In the genomic region with DNA sequence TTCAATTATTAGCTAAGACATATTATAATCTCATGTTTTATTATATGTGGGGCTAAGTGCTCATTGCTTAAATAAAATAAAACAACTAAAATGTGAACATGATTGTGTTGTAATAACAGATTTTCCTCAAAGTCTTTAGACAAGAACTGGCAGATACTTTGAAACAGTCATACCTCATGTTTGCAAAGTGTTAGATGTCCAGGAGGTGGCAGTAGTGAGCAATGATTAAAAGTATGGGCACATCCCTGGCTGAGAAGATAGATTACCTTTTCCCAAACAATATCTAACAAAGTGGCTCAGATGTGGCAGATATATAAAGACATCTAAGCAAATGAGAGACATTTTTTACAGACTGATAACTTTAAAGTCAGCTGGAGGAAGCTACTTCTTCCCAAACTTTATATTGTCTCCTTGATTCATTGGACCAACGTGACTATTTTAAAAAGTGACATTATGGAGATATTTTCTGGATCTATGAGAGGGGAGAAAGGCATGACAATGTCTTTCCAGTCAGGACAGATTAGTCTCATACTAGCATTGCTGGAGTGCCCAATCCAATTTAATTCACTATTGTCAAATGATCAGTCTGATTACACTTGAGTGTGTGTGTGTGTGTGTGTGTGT, we compare ENCODE assay signal across 8 cellular contexts.
A peak's percentile ranks its signal among the peaks of the same experiment; 100 is the strongest.
DNase-seq lines count a peak whose midpoint lies in the region; ATAC-seq, FAIRE-seq and TF ChIP-seq lines count a peak whose summit lies in the region.

No MANE protein-coding gene starts in this region.

- TF ChIP-seq CTCF in D721Med (IDR thresholded peaks at IDR 0.05; ENCODE audit: insufficient read depth, missing control alignments) = peak; percentile 66
- peak; percentile 66 for TF ChIP-seq CTCF in OCI-LY3 (IDR thresholded peaks at IDR 0.05; ENCODE audit: low read depth, low read length)
- TF ChIP-seq CTCF in astrocyte (IDR thresholded peaks at IDR 0.05; ENCODE audit: insufficient read depth, low read depth, low read length) = peak; percentile 85
- peak; percentile 52 for TF ChIP-seq CTCF in kidney (IDR thresholded peaks at IDR 0.05; ENCODE audit: borderline replicate concordance, extremely low read depth, insufficient read depth)

- no peaks in the 10 kb centered on the region for H3K9me3 ChIP-seq in OCI-LY3 (ENCODE audit: insufficient read depth, low read length)
- no peaks in the 10 kb centered on the region for H3K9me3 ChIP-seq in astrocyte (ENCODE audit: insufficient read depth, low read depth, low read length)
- H3K9me3 ChIP-seq in kidney (ENCODE audit: control insufficient read depth in 1 of 2, low read length in 2 of 2) = no peaks in the 10 kb centered on the region
- H3K9me3 ChIP-seq in aorta (ENCODE audit: control insufficient read depth, low read length) = no peaks in the 10 kb centered on the region

- no peak overlapping the region for H2AFZ ChIP-seq in OCI-LY3 (ENCODE audit: low read depth, low read length)
- no peak overlapping the region for H2AFZ ChIP-seq in astrocyte (ENCODE audit: low read depth, low read length)

- no peak overlapping the region for H3K4me3 Mint-ChIP-seq in astrocyte (ENCODE audit: unreplicated experiment)
- no peak overlapping the region for H3K4me3 Mint-ChIP-seq in stimulated activated naive B cell treated with anti-CD40 and anti-IgM and Interleukin-4, amounts not matched to agents 10 μg/mL and 1 μg/mL and 100 μg/mL, for 72 hours

- no peak overlapping the region for H3K27ac Mint-ChIP-seq in astrocyte (ENCODE audit: unreplicated experiment)
- no peak overlapping the region for H3K27ac Mint-ChIP-seq in stimulated activated naive B cell treated with anti-CD40 and anti-IgM and Interleukin-4, amounts not matched to agents 10 μg/mL and 1 μg/mL and 100 μg/mL, for 72 hours

- H3K27ac ChIP-seq in OCI-LY3 (ENCODE audit: low read length) = no peak overlapping the region
- H3K27ac ChIP-seq in astrocyte (ENCODE audit: low read depth, low read length) = no peak overlapping the region
- no peak overlapping the region for H3K27ac ChIP-seq in kidney (ENCODE audit: low read depth in 2 of 2, low read length in 2 of 2)
- no peak overlapping the region for H3K27ac ChIP-seq in aorta (ENCODE audit: low read depth in 1 of 2, low read length in 2 of 2)

- H3K36me3 Mint-ChIP-seq in astrocyte (ENCODE audit: low read depth, unreplicated experiment) = no peaks in the 10 kb centered on the region
- no peaks in the 10 kb centered on the region for H3K36me3 Mint-ChIP-seq in stimulated activated naive B cell treated with anti-CD40 and anti-IgM and Interleukin-4, amounts not matched to agents 10 μg/mL and 1 μg/mL and 100 μg/mL, for 72 hours

- H4K20me1 ChIP-seq in OCI-LY3 (ENCODE audit: insufficient read depth, low read length) (no peaks in the 10 kb centered on the region), astrocyte (ENCODE audit: insufficient read depth, low read length) (no peaks in the 10 kb centered on the region)

- H3K4me3 ChIP-seq in OCI-LY3 (ENCODE audit: low read length) = no peak overlapping the region
- H3K4me3 ChIP-seq in astrocyte (ENCODE audit: insufficient read depth, low read depth, low read length) = no peak overlapping the region
- H3K4me3 ChIP-seq in kidney (ENCODE audit: low read length in 2 of 2) = no peak overlapping the region
- no peak overlapping the region for H3K4me3 ChIP-seq in aorta (ENCODE audit: low read length in 2 of 2)

- H3K27me3 ChIP-seq in OCI-LY3 (ENCODE audit: low read depth, low read length) (no peaks in the 10 kb centered on the region), astrocyte (ENCODE audit: insufficient read depth, low read length) (no peaks in the 10 kb centered on the region), aorta (ENCODE audit: control insufficient read depth in 1 of 2, insufficient read depth in 2 of 2, low read length in 1 of 2) (no peaks in the 10 kb centered on the region)

- H3K4me1 ChIP-seq in OCI-LY3 (ENCODE audit: low read length) (no peaks in the 10 kb centered on the region), astrocyte (ENCODE audit: insufficient read depth, low read length) (no peaks in the 10 kb centered on the region), kidney (ENCODE audit: control insufficient read depth in 1 of 2, insufficient read depth in 1 of 2, low read depth in 1 of 2, low read length in 2 of 2) (no peaks in the 10 kb centered on the region), aorta (ENCODE audit: control insufficient read depth in 1 of 2, insufficient read depth in 2 of 2, low read length in 2 of 2) (peaks cover 0 to 3% of the 10 kb centered on the region in 2 donors)

- H3K36me3 ChIP-seq in OCI-LY3 (replicated peaks; ENCODE audit: low read depth, low read length) = no peaks in the 10 kb centered on the region
- no peaks in the 10 kb centered on the region for H3K36me3 ChIP-seq in astrocyte (ENCODE audit: insufficient read depth, low read length)
- no peaks in the 10 kb centered on the region for H3K36me3 ChIP-seq in kidney (ENCODE audit: control insufficient read depth in 1 of 2, insufficient read depth in 2 of 2, low read length in 2 of 2)
- no peaks in the 10 kb centered on the region for H3K36me3 ChIP-seq in aorta (ENCODE audit: control insufficient read depth in 1 of 2, insufficient read depth in 2 of 2, low read length in 1 of 2)

- H3K79me2 ChIP-seq in OCI-LY3 (ENCODE audit: low read length) (no peaks in the 10 kb centered on the region), astrocyte (ENCODE audit: insufficient read depth, low read length) (no peaks in the 10 kb centered on the region)

- DNase-seq in D721Med (ENCODE audit: insufficient read length, low spot score) (no peak), astrocyte (ENCODE audit: low read depth) (no peak), kidney (no peak), aorta (no peak)
- DNase-seq in stimulated activated naive B cell treated with anti-CD40 and anti-IgM and Interleukin-4, amounts not matched to agents 10 μg/mL and 1 μg/mL and 100 μg/mL, for 72 hours = peak; percentile 7

- H3K9ac ChIP-seq in OCI-LY3 (ENCODE audit: low read length) (no peak overlapping the region), astrocyte (ENCODE audit: low read length) (no peak overlapping the region), kidney (ENCODE audit: low read length in 2 of 2) (no peak overlapping the region)

- H3K4me2 ChIP-seq in OCI-LY3 (ENCODE audit: low read length) = no peak overlapping the region
- no peak overlapping the region for H3K4me2 ChIP-seq in astrocyte (ENCODE audit: low read length)

- no peaks in the 10 kb centered on the region for H3K4me1 Mint-ChIP-seq in astrocyte (ENCODE audit: low read depth, unreplicated experiment)
- peaks cover 2 to 5% of the 10 kb centered on the region in 2 donors for H3K4me1 Mint-ChIP-seq in stimulated activated naive B cell treated with anti-CD40 and anti-IgM and Interleukin-4, amounts not matched to agents 10 μg/mL and 1 μg/mL and 100 μg/mL, for 72 hours

- H3K9me3 Mint-ChIP-seq in astrocyte (ENCODE audit: unreplicated experiment) = no peaks in the 10 kb centered on the region
- H3K9me3 Mint-ChIP-seq in stimulated activated naive B cell treated with anti-CD40 and anti-IgM and Interleukin-4, amounts not matched to agents 10 μg/mL and 1 μg/mL and 100 μg/mL, for 72 hours = no peaks in the 10 kb centered on the region

- intact Hi-C loops in kidney (cut with DNase I) (no loop called here), aorta (cut with DNase I) (no loop called here)

- ATAC-seq in GM19043 (IDR thresholded peaks at IDR 0.05; ENCODE audit: low read depth, unreplicated experiment) (peak; percentile 86), HG03432 (IDR thresholded peaks at IDR 0.05; ENCODE audit: unreplicated experiment) (peak; percentile 86), aorta (ENCODE audit: low FRiP score) (no peak)
- peak; percentile 60 to 75 for ATAC-seq in stimulated activated naive B cell treated with anti-CD40 and anti-IgM and Interleukin-4, amounts not matched to agents 10 μg/mL and 1 μg/mL and 100 μg/mL, for 72 hours (replicated peaks)

- WGBS in aorta, 2 donors = 0 to 73% methylated on average over 1 of the region's 1 CpG

- FAIRE-seq in D721Med (lab: Jason Lieb, UNC) (peak; percentile 55), astrocyte (lab: Jason Lieb, UNC) (no peak), kidney (lab: Jason Lieb, UNC) (peak; percentile 89)

- H3K27me3 Mint-ChIP-seq in astrocyte (ENCODE audit: low read depth, unreplicated experiment) = no peaks in the 10 kb centered on the region
- H3K27me3 Mint-ChIP-seq in stimulated activated naive B cell treated with anti-CD40 and anti-IgM and Interleukin-4, amounts not matched to agents 10 μg/mL and 1 μg/mL and 100 μg/mL, for 72 hours = no peaks in the 10 kb centered on the region
